ENCODE assay signal across 16 cellular contexts in genomic region chrX:10750581-10750980, GRCh38.
DNase-seq lines count a peak whose midpoint lies in the region; ATAC-seq and TF ChIP-seq lines count a peak whose summit lies in the region.
"Had no signal": no experiment of that assay in that cellular context is flagged by ENCODE, and none has a peak within 500 bp of the region (broad histone marks: within the 10 kb centered on the region; RNA-seq: fewer than 3 reads in every experiment).

No MANE protein-coding gene starts in this region.

- no peak overlapping the region for H3K27ac ChIP-seq in substantia nigra (ENCODE audit: low read depth, low read length, poor library complexity, severe bottlenecking)

- POLR2A ChIA-PET in GM10248 (lab: Yijun Ruan, JAX) = no interaction called here

- peaks cover 28% of the 10 kb centered on the region for H3K4me1 Mint-ChIP-seq in HFFc6 (ENCODE audit: low read depth)
- H3K4me1 Mint-ChIP-seq: CD4-positive, alpha-beta memory T cell had no signal

- H3K36me3 Mint-ChIP-seq in HFFc6 (ENCODE audit: low read depth) = no peaks in the 10 kb centered on the region; the same call in 1 of the 2 replicates
- H3K36me3 Mint-ChIP-seq: CD4-positive, alpha-beta memory T cell had no signal

- TF ChIP-seq CTCF in HFFc6 (IDR thresholded peaks at IDR 0.05) = no peak
- no peak for TF ChIP-seq CTCF in GM10248 (IDR thresholded peaks at IDR 0.05; ENCODE audit: control extremely low read depth, extremely low read depth, low read depth, missing control alignments)

- no peaks in the 10 kb centered on the region for H3K27me3 ChIP-seq in H7 (ENCODE audit: control insufficient read depth, insufficient read depth, low read length)

- H3K9me3 Mint-ChIP-seq in HFFc6 = no peaks in the 10 kb centered on the region
- H3K9me3 Mint-ChIP-seq: GM23338 had no signal

- no peak overlapping the region for H3K4me3 ChIP-seq in H7 (ENCODE audit: insufficient read depth, low read depth, low read length)
- H3K4me3 ChIP-seq: GM23338, HAP-1 had no signal

- H3K27ac Mint-ChIP-seq in HFFc6 = peak overlapping the region; percentile 63; the same call in 1 of the 2 replicates
- H3K27ac Mint-ChIP-seq: CD4-positive, alpha-beta memory T cell; GM23338 had no signal

- ATAC-seq in GM21576 (IDR thresholded peaks at IDR 0.05; ENCODE audit: unreplicated experiment) = no peak
- ATAC-seq: GM23338 had no signal

- H3K27me3 Mint-ChIP-seq in HFFc6 (ENCODE audit: insufficient read depth) = no peaks in the 10 kb centered on the region; the same call in 1 of the 2 replicates

- CTCF ChIA-PET in GM10248 (lab: Yijun Ruan, JAX) = no interaction called here

- no peak overlapping the region for H3K4me3 Mint-ChIP-seq in HFFc6
- H3K4me3 Mint-ChIP-seq: CD4-positive, alpha-beta memory T cell; GM23338 had no signal

- H3K36me3 ChIP-seq in H7 (replicated peaks; ENCODE audit: control insufficient read depth, insufficient read depth, low read length) = no peaks in the 10 kb centered on the region
- H3K36me3 ChIP-seq: HAP-1 had no signal

- DNase-seq in HFFc6 (no peak), M059J (ENCODE audit: low read depth) (peak; percentile 29), iris pigment epithelial cell (ENCODE audit: low read depth) (peak; percentile 28), GM10248 (ENCODE audit: extremely low spot score) (no peak), H7 (no peak), substantia nigra (lab: John Stamatoyannopoulos, UW) (no peak)
- DNase-seq: C1 segment of cervical spinal cord; Calu3; CD4-positive, alpha-beta memory T cell; COR-L47; DMS53; DMS79 treated with DMSO at 0.1 percent for 48 hours; GDM1 had no signal

Comparison
In these comparisons a context has a peak if more than half of its experiments do, and no peak if none do; other contexts are left out.
1. DNase-seq: peak in M059J (single experiment) and iris pigment epithelial cell (single experiment); none in HFFc6 (single experiment), GM10248 (single experiment), H7 (single experiment) and substantia nigra (0 of 49).